8 cellular contexts compared by ENCODE assay signal in the genomic region with DNA sequence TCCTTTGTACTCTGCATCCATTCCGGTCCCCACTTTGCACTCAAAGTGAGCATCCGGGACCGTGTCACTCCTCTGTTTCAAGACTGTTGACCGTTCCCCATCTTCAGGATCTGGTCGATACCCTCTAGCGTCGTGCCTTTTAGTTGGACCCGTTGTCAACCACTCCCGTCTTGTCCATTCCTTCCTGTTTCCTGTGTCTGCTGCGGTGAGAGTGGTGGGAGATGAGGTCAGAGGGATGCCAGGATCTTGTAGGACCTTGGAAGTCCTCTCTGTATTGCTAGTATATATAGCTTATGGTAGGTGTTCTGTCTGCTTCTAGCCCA. TPM values are rescaled to one million over a fixed set of nuclear protein-coding genes. Genes with fewer than 3 reads are reported as not detected.
DNase-seq lines count a peak whose midpoint lies in the region; ATAC-seq and TF ChIP-seq lines count a peak whose summit lies in the region.

No MANE protein-coding gene starts in this region.

- peak; percentile 19 for DNase-seq in Caki2 (ENCODE audit: low read depth)
- peak; percentile 34 for DNase-seq in HCEC 1CT
- DNase-seq in RPMI7951 (ENCODE audit: low read depth): peak; percentile 62
- no peak for DNase-seq in endodermal cell
- DNase-seq in naive thymus-derived CD8-positive, alpha-beta T cell: peak in 1 of 10 donors; percentile 18
- no peak for DNase-seq in Ammon's horn (ENCODE audit: low spot score)
- DNase-seq in cortex of kidney (lab: John Stamatoyannopoulos, UW): no peak

- POLR2A ChIA-PET in naive thymus-derived CD8-positive, alpha-beta T cell (lab: Charles Lee): interaction anchor here (0.6 to 2.0 kb wide), 3 partner anchors 63 to 132 kb away, joined by 3 to 7 read pairs (median 4); partner anchors contain the start of gene TATDN2

- H3K9me3 Mint-ChIP-seq in endodermal cell: no peaks in the 10 kb centered on the region
- no peaks in the 10 kb centered on the region for H3K9me3 Mint-ChIP-seq in naive thymus-derived CD8-positive, alpha-beta T cell

- peaks cover 19% of the 10 kb centered on the region for H3K36me3 Mint-ChIP-seq in endodermal cell (ENCODE audit: low read depth)
- peaks cover 3 to 20% (median 5%) of the 10 kb centered on the region in 3 donors for H3K36me3 Mint-ChIP-seq in naive thymus-derived CD8-positive, alpha-beta T cell

- no peaks in the 10 kb centered on the region for H3K4me1 ChIP-seq in endodermal cell (ENCODE audit: control insufficient read depth, insufficient read depth, low read length)

- H3K4me3 ChIP-seq in endodermal cell (ENCODE audit: low read length): peak overlapping the region; percentile 93

- in situ Hi-C loops in Caki2 (cut with HindIII; ENCODE audit: low pct_unique_long_range_greater_than_20kb, low sequenced_read_pairs): no loop called here

- H3K4me3 Mint-ChIP-seq in endodermal cell: peak overlapping the region; percentile 91
- H3K4me3 Mint-ChIP-seq in naive thymus-derived CD8-positive, alpha-beta T cell: peak overlapping the region; percentile 97 to 100 (median 99)

- no peak for ATAC-seq in naive thymus-derived CD8-positive, alpha-beta T cell
- ATAC-seq in HG03280 (IDR thresholded peaks at IDR 0.05; ENCODE audit: unreplicated experiment): no peak

- H3K27ac Mint-ChIP-seq in endodermal cell: peak overlapping the region; percentile 98
- H3K27ac Mint-ChIP-seq in naive thymus-derived CD8-positive, alpha-beta T cell: peak overlapping the region; percentile 97 to 100 (median 98)

- H3K4me1 Mint-ChIP-seq in endodermal cell: peaks cover 6% of the 10 kb centered on the region
- peaks cover 16 to 57% (median 43%) of the 10 kb centered on the region in 4 donors for H3K4me1 Mint-ChIP-seq in naive thymus-derived CD8-positive, alpha-beta T cell

- WGBS in endodermal cell (ENCODE audit: insufficient coverage in 1 of 2, insufficient read length in 1 of 2), 2 experiments: 1 to 2% methylated on average over 9 to 10 of the region's 10 CpGs

- H3K27ac ChIP-seq in endodermal cell (ENCODE audit: low read depth, low read length): no peak overlapping the region

- peaks cover 16% of the 10 kb centered on the region for H3K36me3 ChIP-seq in endodermal cell (ENCODE audit: control insufficient read depth, insufficient read depth, low read length)

- H3K9ac ChIP-seq in endodermal cell (ENCODE audit: extremely low read depth, low read length, poor library complexity, severe bottlenecking): peak overlapping the region; percentile 69

- no peaks in the 10 kb centered on the region for H3K27me3 ChIP-seq in endodermal cell (ENCODE audit: control insufficient read depth, insufficient read depth, low read length, poor library complexity, severe bottlenecking)

- H3K27me3 Mint-ChIP-seq in endodermal cell (ENCODE audit: insufficient read depth): no peaks in the 10 kb centered on the region
- H3K27me3 Mint-ChIP-seq in naive thymus-derived CD8-positive, alpha-beta T cell: no peaks in the 10 kb centered on the region

- no peaks in the 10 kb centered on the region for H3K9me3 ChIP-seq in endodermal cell (ENCODE audit: control insufficient read depth, low read length)

- TF ChIP-seq CTCF in endodermal cell (conservative IDR thresholded peaks at IDR 0.05): no peak

RNA-seq across cellular contexts. Expression of gene BRK1, which starts 0.6 kb away (rescaled TPM):
- total RNA-seq in Caki2 (2014; rRNA removed; shearing (Covaris generic); ENCODE audit: low replicate concordance): 63.0 and 87.1 TPM in 2 replicates
- 301 and 331 TPM in 2 replicates for total RNA-seq in RPMI7951 (2014; rRNA removed; shearing (Covaris generic))
- total RNA-seq in endodermal cell: 100 to 1,000 TPM; 110 to 116 TPM
- 152 TPM for polyA plus RNA-seq in endodermal cell (2013, experiment 1 of 2)
- polyA plus RNA-seq in endodermal cell (2013, experiment 2 of 2): 140 TPM
- total RNA-seq in naive thymus-derived CD8-positive, alpha-beta T cell: 10 to 100 TPM; 59.8 to 67.7 TPM
- 100 to 1,000 TPM; 202 to 259 (median 250) TPM for polyA plus RNA-seq in naive thymus-derived CD8-positive, alpha-beta T cell

RNA-seq across cellular contexts. Expression of gene FANCD2OS, which starts 8.0 kb away (rescaled TPM):
- total RNA-seq in Caki2 (2014; rRNA removed; shearing (Covaris generic); ENCODE audit: low replicate concordance): not detected in 2 replicates
- not detected in 2 replicates for total RNA-seq in RPMI7951 (2014; rRNA removed; shearing (Covaris generic))
- not detected for total RNA-seq in endodermal cell
- not detected for polyA plus RNA-seq in endodermal cell (2013, experiment 1 of 2)
- polyA plus RNA-seq in endodermal cell (2013, experiment 2 of 2): not detected
- not detected for total RNA-seq in naive thymus-derived CD8-positive, alpha-beta T cell
- not detected for polyA plus RNA-seq in naive thymus-derived CD8-positive, alpha-beta T cell

RNA-seq across cellular contexts. Expression of gene VHL, which starts 25.5 kb away (rescaled TPM):
- 19.3 and 27.7 TPM in 2 replicates for total RNA-seq in Caki2 (2014; rRNA removed; shearing (Covaris generic); ENCODE audit: low replicate concordance)
- 26.9 and 33.6 TPM in 2 replicates for total RNA-seq in RPMI7951 (2014; rRNA removed; shearing (Covaris generic))
- 10 to 100 TPM; 60.4 to 71.5 TPM for total RNA-seq in endodermal cell
- polyA plus RNA-seq in endodermal cell (2013, experiment 1 of 2): 57.1 TPM
- polyA plus RNA-seq in endodermal cell (2013, experiment 2 of 2): 57.3 TPM
- 10 to 100 TPM; 71.5 to 78.8 TPM for total RNA-seq in naive thymus-derived CD8-positive, alpha-beta T cell
- 10 to 100 TPM; 11.4 to 36.1 (median 16.0) TPM for polyA plus RNA-seq in naive thymus-derived CD8-positive, alpha-beta T cell

RNA-seq across cellular contexts. Expression of gene IRAK2, which starts 48.6 kb away (rescaled TPM):
- total RNA-seq in Caki2 (2014; rRNA removed; shearing (Covaris generic); ENCODE audit: low replicate concordance): 7.6 and 8.3 TPM in 2 replicates
- total RNA-seq in RPMI7951 (2014; rRNA removed; shearing (Covaris generic)): 10.7 and 11.2 TPM in 2 replicates
- total RNA-seq in endodermal cell: under 1 TPM; 0.26 to 0.40 TPM
- 0.46 TPM for polyA plus RNA-seq in endodermal cell (2013, experiment 1 of 2)
- 0.83 TPM for polyA plus RNA-seq in endodermal cell (2013, experiment 2 of 2)
- total RNA-seq in naive thymus-derived CD8-positive, alpha-beta T cell: 1 to 10 TPM; 4.3 to 4.4 TPM
- 1 to 10 TPM; 2.9 to 6.0 (median 5.1) TPM for polyA plus RNA-seq in naive thymus-derived CD8-positive, alpha-beta T cell

Comparison
In these comparisons a context has a peak if more than half of its experiments do, and no peak if none do; other contexts are left out.
1. DNase-seq: peak in Caki2 (single experiment), HCEC 1CT (single experiment) and RPMI7951 (single experiment); none in endodermal cell (single experiment), Ammon's horn (single experiment) and cortex of kidney (single experiment).